18 cellular contexts compared by ENCODE assay signal in genomic region chr13:100140441-100140840, GRCh38.
"Had no signal": no experiment of that assay in that cellular context is flagged by ENCODE, and none has a peak within 500 bp of the region (broad histone marks: within the 10 kb centered on the region; RNA-seq: fewer than 3 reads in every experiment).

No MANE protein-coding gene starts in this region.

- H3K36me3 ChIP-seq: ovary, right atrium auricular region, sigmoid colon had no signal

- H3K27me3 ChIP-seq: foreskin keratinocyte, ovary, right atrium auricular region, sigmoid colon, tibial nerve had no signal

- H3K4me3 ChIP-seq: coronary artery, lung, ovary, right atrium auricular region, sigmoid colon, skin epidermis, tibial nerve had no signal

- H3K27ac ChIP-seq: coronary artery, foreskin keratinocyte, ovary, right atrium auricular region, sigmoid colon, skin epidermis, tibial nerve had no signal

- DNase-seq: effector CD4-positive, alpha-beta T cell; endodermal cell; erythroblast; foreskin keratinocyte; immature natural killer cell; left ventricle myocardium superior; natural killer cell; ovary; sigmoid colon; stimulated activated CD4-positive, alpha-beta T cell treated with anti-CD3 and anti-CD28 coated beads, Interleukin-4, amount 100 ng/mL, for 1 hour had no signal

- H3K4me1 ChIP-seq: foreskin keratinocyte, right atrium auricular region, tibial nerve had no signal

- ATAC-seq: foreskin keratinocyte; left ventricle myocardium superior; natural killer cell; stimulated activated memory B cell treated with anti-CD40 and anti-IgM and Interleukin-4, amounts not matched to agents 10 μg/mL and 1 μg/mL and 100 μg/mL, for 72 hours had no signal

- FAIRE-seq: endothelial cell of umbilical vein, keratinocyte had no signal

- H3K9me3 ChIP-seq: ovary, right atrium auricular region, sigmoid colon had no signal
